In the genomic region with DNA sequence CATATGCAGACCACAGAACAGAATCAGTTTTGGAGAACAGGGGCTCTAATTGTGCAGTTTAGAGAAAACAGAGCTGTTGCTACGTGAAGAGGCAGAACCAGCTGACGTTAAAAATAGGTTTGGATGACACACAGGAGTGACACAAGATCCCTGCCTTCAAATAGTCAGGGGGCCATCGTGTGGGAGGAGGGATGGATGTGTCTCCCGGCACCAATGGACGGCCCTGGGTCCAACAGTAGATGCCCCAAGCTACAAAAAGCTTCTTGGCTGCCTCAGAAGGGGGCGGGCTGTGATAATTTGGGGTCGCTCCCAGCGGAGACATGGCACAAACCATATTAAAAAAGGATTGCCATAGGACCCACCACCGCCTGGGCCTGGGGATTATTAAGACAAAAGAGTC, we compare ENCODE assay signal across 8 cellular contexts.
DNase-seq lines count a peak whose midpoint lies in the region; ATAC-seq and TF ChIP-seq lines count a peak whose summit lies in the region.

No MANE protein-coding gene starts in this region.

- intact Hi-C loops in activated T-helper 1 cell treated with anti-CD3 and anti-CD28 coated beads, Interleukin-12 subunit alpha, Interleukin-12 subunit beta, Interleukin-2, Interleukin-4 antibody, amounts not matched to agents 30 ng/mL and 10 ng/mL and 1 ng/mL, durations not matched to agents 14 hours and 24 hours and 36 hours (cut with micrococcal nuclease) = loop anchor here (1.0 to 5.0 kb wide), 10 partner anchors 22 to 514 kb away; a partner anchor contains a TSS
- intact Hi-C loops in left ventricle myocardium superior (cut with micrococcal nuclease) = no loop called here
- intact Hi-C loops in spleen (cut with DNase I; ENCODE audit: low total_unique reads) = no loop called here

- ATAC-seq in left ventricle myocardium superior (peak; percentile 61), GM18909 (IDR thresholded peaks at IDR 0.05; ENCODE audit: poor library complexity, unreplicated experiment) (no peak)

- no peak overlapping the region for H3K4me3 ChIP-seq in spleen

- peak overlapping the region; percentile 98 for H3K27ac Mint-ChIP-seq in activated T-helper 1 cell treated with anti-CD3 and anti-CD28 coated beads, Interleukin-12 subunit alpha, Interleukin-12 subunit beta, Interleukin-2, Interleukin-4 antibody, amounts not matched to agents 30 ng/mL and 10 ng/mL and 1 ng/mL, durations not matched to agents 14 hours and 24 hours and 36 hours

- H3K4me1 ChIP-seq in spleen = peaks cover 15 to 81% (median 47%) of the 10 kb centered on the region in 6 donors

- TF ChIP-seq POLR2A in spleen (IDR thresholded peaks at IDR 0.05) = no peak

- H3K27me3 Mint-ChIP-seq in activated T-helper 1 cell treated with anti-CD3 and anti-CD28 coated beads, Interleukin-12 subunit alpha, Interleukin-12 subunit beta, Interleukin-2, Interleukin-4 antibody, amounts not matched to agents 30 ng/mL and 10 ng/mL and 1 ng/mL, durations not matched to agents 14 hours and 24 hours and 36 hours (ENCODE audit: insufficient read depth) = no peaks in the 10 kb centered on the region

- no peaks in the 10 kb centered on the region for H3K27me3 ChIP-seq in spleen (replicated peaks in 1 of 7)

- H3K36me3 ChIP-seq in spleen = no peaks in the 10 kb centered on the region

- peaks cover 6% of the 10 kb centered on the region for H3K36me3 Mint-ChIP-seq in activated T-helper 1 cell treated with anti-CD3 and anti-CD28 coated beads, Interleukin-12 subunit alpha, Interleukin-12 subunit beta, Interleukin-2, Interleukin-4 antibody, amounts not matched to agents 30 ng/mL and 10 ng/mL and 1 ng/mL, durations not matched to agents 14 hours and 24 hours and 36 hours (ENCODE audit: low read depth)

- 70 to 82% (median 80%) methylated on average over 9 of the region's 9 CpGs for WGBS in spleen, 5 donors

- H3K27ac ChIP-seq in spleen = peak overlapping the region in 7 of 8 donors; percentile 5 to 74 (median 67)

- no peak for TF ChIP-seq CTCF in spleen (IDR thresholded peaks at IDR 0.05 in 8 of 11, conservative IDR thresholded peaks at IDR 0.05 in 3 of 11)

- no peaks in the 10 kb centered on the region for H3K9me3 ChIP-seq in spleen

- DNase-seq in HT1080 (ENCODE audit: low read depth) = peak; percentile 17
- no peak for DNase-seq in activated T-helper 1 cell treated with anti-CD3 and anti-CD28 coated beads, Interleukin-12 subunit alpha, Interleukin-12 subunit beta, Interleukin-2, Interleukin-4 antibody, amounts not matched to agents 30 ng/mL and 10 ng/mL and 1 ng/mL, durations not matched to agents 14 hours and 24 hours and 36 hours (ENCODE audit: low spot score)
- DNase-seq in left ventricle myocardium superior = no peak
- DNase-seq in spleen = no peak
- no peak for DNase-seq in EL
- DNase-seq in kidney glomerular epithelial cell (lab: John Stamatoyannopoulos, UW) = no peak
- DNase-seq in stimulated activated CD8-positive, alpha-beta memory T cell treated with anti-CD3 and anti-CD28 coated beads, Interleukin-4, amount 100 ng/mL, for 48 hours = no peak

- peaks cover 89% of the 10 kb centered on the region for H3K4me1 Mint-ChIP-seq in activated T-helper 1 cell treated with anti-CD3 and anti-CD28 coated beads, Interleukin-12 subunit alpha, Interleukin-12 subunit beta, Interleukin-2, Interleukin-4 antibody, amounts not matched to agents 30 ng/mL and 10 ng/mL and 1 ng/mL, durations not matched to agents 14 hours and 24 hours and 36 hours (ENCODE audit: low read depth)

- H3K9me3 Mint-ChIP-seq in activated T-helper 1 cell treated with anti-CD3 and anti-CD28 coated beads, Interleukin-12 subunit alpha, Interleukin-12 subunit beta, Interleukin-2, Interleukin-4 antibody, amounts not matched to agents 30 ng/mL and 10 ng/mL and 1 ng/mL, durations not matched to agents 14 hours and 24 hours and 36 hours = no peaks in the 10 kb centered on the region

- H3K4me3 Mint-ChIP-seq in activated T-helper 1 cell treated with anti-CD3 and anti-CD28 coated beads, Interleukin-12 subunit alpha, Interleukin-12 subunit beta, Interleukin-2, Interleukin-4 antibody, amounts not matched to agents 30 ng/mL and 10 ng/mL and 1 ng/mL, durations not matched to agents 14 hours and 24 hours and 36 hours = peak overlapping the region; percentile 81
